Comparison of ENCODE assay signal across 17 cellular contexts in the genomic region with DNA sequence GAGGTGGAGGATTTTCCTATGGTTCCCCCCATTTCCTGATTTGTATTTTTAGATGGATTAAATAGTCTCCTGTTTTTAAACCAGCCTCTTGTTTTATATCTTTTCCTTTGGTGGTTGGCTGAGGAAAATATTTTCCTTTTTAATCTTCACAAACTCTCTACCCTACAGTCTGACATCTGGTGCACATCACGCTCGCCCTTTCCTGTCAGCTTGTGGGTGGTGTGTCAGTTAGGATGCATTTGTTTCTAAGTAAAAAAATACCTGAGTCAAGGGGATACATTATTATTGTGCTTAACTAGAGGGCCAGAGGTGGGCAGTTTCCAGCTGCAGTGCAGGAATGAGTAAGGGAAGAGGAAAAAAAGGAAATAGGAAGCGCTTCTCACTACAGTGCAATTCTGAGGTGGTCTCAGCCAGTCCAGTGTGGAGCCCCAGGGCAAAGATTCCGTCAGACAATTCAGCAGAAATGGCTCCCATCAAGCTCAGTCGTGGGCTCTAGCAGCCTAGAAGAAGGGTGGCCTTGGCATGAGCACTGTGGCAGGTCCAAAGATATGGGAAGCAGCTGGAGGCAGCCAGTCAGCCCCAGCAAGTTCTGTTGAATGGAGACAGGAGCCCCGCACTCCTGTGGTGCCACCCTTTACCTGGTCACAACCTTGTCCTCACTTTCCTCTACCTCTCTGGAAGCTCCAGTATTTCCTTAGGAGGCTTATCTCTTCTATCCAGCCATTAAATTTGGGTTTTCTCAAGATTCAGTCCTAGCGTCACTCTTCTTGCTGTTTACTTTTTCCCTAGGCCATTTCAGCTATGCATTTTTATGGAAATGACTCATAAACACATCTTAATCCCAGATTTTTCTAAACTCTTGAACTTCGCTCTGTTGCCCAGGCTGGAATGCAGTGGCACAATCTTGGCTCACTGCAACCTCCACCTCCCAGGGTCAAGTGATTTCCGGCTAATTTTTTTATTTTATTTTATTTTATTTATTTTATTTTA. TPM values are rescaled to one million over a fixed set of nuclear protein-coding genes. Genes with fewer than 3 reads are reported as not detected.
DNase-seq lines count a peak whose midpoint lies in the region; ATAC-seq, FAIRE-seq and TF ChIP-seq lines count a peak whose summit lies in the region.
"Had no signal": no experiment of that assay in that cellular context is flagged by ENCODE, and none has a peak within 500 bp of the region (broad histone marks: within the 10 kb centered on the region; RNA-seq: fewer than 3 reads in every experiment).

No MANE protein-coding gene starts in this region.

- TF ChIP-seq POLR2A in GM12891 (IDR thresholded peaks at IDR 0.05; ENCODE audit: low read depth, low read length): no peak

- H3K4me3 ChIP-seq in retinal pigment epithelial cell (ENCODE audit: low read length): no peak overlapping the region

- H3K36me3 Mint-ChIP-seq in endothelial cell (ENCODE audit: low read depth, unreplicated experiment): peaks cover 55% of the 10 kb centered on the region

- H3K4me1 Mint-ChIP-seq in endothelial cell (ENCODE audit: unreplicated experiment): peaks cover 8% of the 10 kb centered on the region

- no peak for ATAC-seq in GM21447 (IDR thresholded peaks at IDR 0.05; ENCODE audit: unreplicated experiment)

- DNase-seq in EL (peak; percentile 82), NCI-H226 (peak; percentile 24), endothelial cell (ENCODE audit: low spot score) (no peak), retinal pigment epithelial cell (ENCODE audit: low read depth) (peak; percentile 30), NCI-H2107 treated with DMSO at 0.1 percent for 48 hours (lab: John Stamatoyannopoulos, UW; ENCODE audit: unreplicated experiment) (no peak), Ammon's horn (ENCODE audit: low spot score) (no peak), GM12891 (ENCODE audit: insufficient read length, low spot score) (no peak)
- DNase-seq: activated CD8-positive, alpha-beta memory T cell treated with anti-CD3 and anti-CD28 coated beads, Interleukin-2, amount 50 U/mL, for 48 hours; NCI-H1436; NCI-H524 treated with DMSO at 0.1 percent for 48 hours; retina; SHP77 had no signal

- FAIRE-seq in GM12891 (lab: Jason Lieb, UNC): no peak
- FAIRE-seq: bronchial epithelial cell had no signal

- no peak for TF ChIP-seq CTCF in endothelial cell (IDR thresholded peaks at IDR 0.05; ENCODE audit: unreplicated experiment)
- no peak for TF ChIP-seq CTCF in retinal pigment epithelial cell (conservative IDR thresholded peaks at IDR 0.05; ENCODE audit: low read depth, low read length)

- H3K27ac Mint-ChIP-seq in endothelial cell (ENCODE audit: unreplicated experiment): peak overlapping the region; percentile 10

- no peaks in the 10 kb centered on the region for H3K9me3 Mint-ChIP-seq in endothelial cell (ENCODE audit: unreplicated experiment)

- H3K4me3 Mint-ChIP-seq in endothelial cell (ENCODE audit: unreplicated experiment): no peak overlapping the region

- no peaks in the 10 kb centered on the region for H3K27me3 Mint-ChIP-seq in endothelial cell (ENCODE audit: unreplicated experiment)

TF ChIP-seq in GM12891, 5 proteins besides CTCF, POLR2A, EP300 and RAD21:
- TF ChIP-seq POU2F2 (IDR thresholded peaks at IDR 0.05; ENCODE audit: low read depth, low read length) (no peak), TAF1 (IDR thresholded peaks at IDR 0.05; ENCODE audit: low read depth, low read length) (no peak), SPI1 (IDR thresholded peaks at IDR 0.05; ENCODE audit: low read depth, low read length) (no peak), POLR2AphosphoS5 (IDR thresholded peaks at IDR 0.05; ENCODE audit: low read depth, low read length) (no peak), PAX5 (IDR thresholded peaks at IDR 0.05; ENCODE audit: insufficient read depth, low read length, severe bottlenecking) (no peak)

RNA-seq across cellular contexts. Expression of gene SFTPB, which starts 18.5 kb away (rescaled TPM):
- total RNA-seq in endothelial cell (ENCODE audit: unreplicated experiment): not detected
- not detected for polyA plus RNA-seq in GM12891 (2012; ENCODE audit: low read depth, missing spikeins)
- total RNA-seq: bronchial epithelial cell, Calu3, epithelial cell of proximal tubule, H4 had no signal

RNA-seq across cellular contexts. Expression of gene USP39, which starts 33.5 kb away (rescaled TPM):
- 64.0 TPM for total RNA-seq in endothelial cell (ENCODE audit: unreplicated experiment)
- 41.5 TPM for polyA plus RNA-seq in GM12891 (2012; ENCODE audit: low read depth, missing spikeins)

RNA-seq across cellular contexts. Expression of gene C2orf68, which starts 37.6 kb away (rescaled TPM):
- total RNA-seq in endothelial cell (ENCODE audit: unreplicated experiment): 47.5 TPM
- 16.8 TPM for polyA plus RNA-seq in GM12891 (2012; ENCODE audit: low read depth, missing spikeins)

RNA-seq across cellular contexts. Expression of gene GNLY, which starts 44.7 kb away (rescaled TPM):
- not detected for total RNA-seq in endothelial cell (ENCODE audit: unreplicated experiment)
- not detected for polyA plus RNA-seq in GM12891 (2012; ENCODE audit: low read depth, missing spikeins)
- total RNA-seq: bronchial epithelial cell, Calu3, epithelial cell of proximal tubule, H4 had no signal

RNA-seq across cellular contexts. Expression of gene TMEM150A, which starts 47.0 kb away (rescaled TPM):
- total RNA-seq in endothelial cell (ENCODE audit: unreplicated experiment): 42.4 TPM
- 3.0 TPM for polyA plus RNA-seq in GM12891 (2012; ENCODE audit: low read depth, missing spikeins)

Comparison
In these comparisons a context has a peak if more than half of its experiments do, and no peak if none do; other contexts are left out.
1. DNase-seq: peak in EL (single experiment), NCI-H226 (single experiment) and retinal pigment epithelial cell (single experiment); none in endothelial cell (single experiment), NCI-H2107 treated with DMSO at 0.1 percent for 48 hours (single experiment), Ammon's horn (single experiment) and GM12891 (single experiment).